In genomic region chr3:125061170-125061569, GRCh38 we compare ENCODE assay signal across 14 cellular contexts. TPM values are rescaled to one million over a fixed set of nuclear protein-coding genes. Genes with fewer than 3 reads are reported as not detected.
DNase-seq lines count a peak whose midpoint lies in the region; ATAC-seq and TF ChIP-seq lines count a peak whose summit lies in the region.
"Had no signal": no experiment of that assay in that cellular context is flagged by ENCODE, and none has a peak within 500 bp of the region (broad histone marks: within the 10 kb centered on the region; RNA-seq: fewer than 3 reads in every experiment).

No MANE protein-coding gene starts in this region.

- TF ChIP-seq CTCF in BJ (IDR thresholded peaks at IDR 0.05; ENCODE audit: insufficient read depth, low read depth, low read length) (no peak), WI38 (IDR thresholded peaks at IDR 0.05; ENCODE audit: low read depth, low read length) (no peak)

- no peaks in the 10 kb centered on the region for H3K27me3 ChIP-seq in BJ (ENCODE audit: control insufficient read depth, insufficient read depth, low read length)

- DNase-seq in BJ (ENCODE audit: low read depth) (peak; percentile 37), left ventricle myocardium superior (peak; percentile 67), sciatic nerve (ENCODE audit: low spot score) (no peak), midbrain (lab: John Stamatoyannopoulos, UW) (no peak), HT-29 (ENCODE audit: low spot score) (no peak)
- DNase-seq in effector CD4-positive, alpha-beta T cell: no peak
- DNase-seq in stimulated activated CD4-positive, alpha-beta T cell treated with anti-CD3 and anti-CD28 coated beads, Interleukin-2, amount 100 ng/mL, for 48 hours: no peak
- DNase-seq: activated CD8-positive, alpha-beta memory T cell treated with anti-CD3 and anti-CD28 coated beads for 24 hours; amniotic stem cell; naive B cell; NCI-H345; stimulated activated CD4-positive, alpha-beta T cell treated with anti-CD3 and anti-CD28 coated beads, Interleukin-4, amount 100 ng/mL, for 4 hours had no signal

- H3K4me3 ChIP-seq in BJ (ENCODE audit: low read depth, low read length) (no peak overlapping the region), WI38 (ENCODE audit: low read depth, low read length) (peak overlapping the region; percentile 20; the same call in 1 of the 2 replicates)
- H3K4me3 ChIP-seq: GM12878 had no signal

- ATAC-seq in left ventricle myocardium superior (peak; percentile 81), sciatic nerve (peak; percentile 94)
- ATAC-seq: GM12878 had no signal

- POLR2A ChIA-PET in BJ (lab: Charles Lee): interaction anchor here (0.5 kb wide), 1 partner anchor 90 kb away, joined by 3 read pairs; no protein-coding TSS in a partner anchor

- CTCF ChIA-PET in BJ (lab: Yijun Ruan, JAX): no interaction called here

- intact Hi-C loops in left ventricle myocardium superior (cut with micrococcal nuclease): loop anchor here (5.0 kb wide), 1 partner anchor 81 kb away; no protein-coding TSS in a partner anchor
- intact Hi-C loops in sciatic nerve (cut with DNase I): no loop called here

- H3K36me3 ChIP-seq in BJ (ENCODE audit: control insufficient read depth, insufficient read depth, low read length): no peaks in the 10 kb centered on the region

RNA-seq across cellular contexts. Expression of gene HEG1, which starts 5.4 kb away (rescaled TPM):
- polyA plus RNA-seq in BJ (2011; rRNA removed): 83.4 and 94.7 TPM in 2 replicates
- 121 and 208 TPM in 2 replicates for polyA minus RNA-seq in BJ (2011; rRNA and poly(A)+ RNA removed)
- total RNA-seq in left ventricle myocardium superior (102 TPM), sciatic nerve (87.4 TPM)
- total RNA-seq in HT-29 (2014; rRNA removed; shearing (Covaris generic)): 0.33 and 2.2 TPM in 2 replicates

Comparison
In these comparisons a context has a peak if more than half of its experiments do, and no peak if none do; other contexts are left out.
1. DNase-seq: peak in BJ (single experiment) and left ventricle myocardium superior (single experiment); none in sciatic nerve (single experiment), effector CD4-positive, alpha-beta T cell (single experiment), stimulated activated CD4-positive, alpha-beta T cell treated with anti-CD3 and anti-CD28 coated beads, Interleukin-2, amount 100 ng/mL, for 48 hours (0 of 2), midbrain (single experiment) and HT-29 (single experiment).
2. RNA of gene HEG1, which starts 5.4 kb away (total RNA-seq): 102 TPM in left ventricle myocardium superior (single experiment) and 87.4 TPM in sciatic nerve (single experiment); 0.33 to 2.2 TPM in HT-29; every median in the first group is over 10 times any median in the second.